ENCODE assay signal across 11 cellular contexts in genomic region chr1:67688526-67689219, GRCh38. TPM values are rescaled to one million over a fixed set of nuclear protein-coding genes. Genes with fewer than 3 reads are reported as not detected.
DNase-seq lines count a peak whose midpoint lies in the region; ATAC-seq and TF ChIP-seq lines count a peak whose summit lies in the region.
"Had no signal": no experiment of that assay in that cellular context is flagged by ENCODE, and none has a peak within 500 bp of the region (broad histone marks: within the 10 kb centered on the region; RNA-seq: fewer than 3 reads in every experiment).

No MANE protein-coding gene starts in this region.

- H3K36me3 ChIP-seq in cardiac muscle cell (peaks cover 11% of the 10 kb centered on the region), upper lobe of right lung (peaks cover 24% of the 10 kb centered on the region)

- ATAC-seq in Right ventricle myocardium superior (ENCODE audit: poor library complexity): no peak
- no peak for ATAC-seq in upper lobe of right lung
- no peak for ATAC-seq in GM21367 (IDR thresholded peaks at IDR 0.05; ENCODE audit: unreplicated experiment)

- H3K27ac ChIP-seq in cardiac muscle cell: peak overlapping the region; percentile 96
- peak overlapping the region; percentile 26 for H3K27ac ChIP-seq in upper lobe of right lung

- no peak for DNase-seq in cardiac muscle cell (ENCODE audit: low read depth in 1 of 2, low spot score in 1 of 2)
- DNase-seq in Right ventricle myocardium superior: no peak
- DNase-seq in erythroblast (lab: John Stamatoyannopoulos, UW): peak; percentile 88 to 90
- no peak for DNase-seq in upper lobe of right lung
- no peak for DNase-seq in germinal center (ENCODE audit: low spot score)
- no peak for DNase-seq in GM03348 (ENCODE audit: low spot score)
- DNase-seq: activated effector memory CD4-positive, alpha-beta T cell treated with Interleukin-2 at 50 U/mL for 16 hours; CD4-positive, alpha-beta memory T cell; SHP77 had no signal

- H3K9me3 ChIP-seq in cardiac muscle cell (ENCODE audit: low read depth) (no peaks in the 10 kb centered on the region), upper lobe of right lung (no peaks in the 10 kb centered on the region)

- TF ChIP-seq POLR2A in Raji (IDR thresholded peaks at IDR 0.05; ENCODE audit: insufficient read depth, low read depth, low read length) (0 out of 2 replicates have a peak, but pooled peaks have one; percentile 16), erythroblast (IDR thresholded peaks at IDR 0.05; ENCODE audit: low read length) (peak; percentile 58)

- H3K27me3 ChIP-seq in cardiac muscle cell (no peaks in the 10 kb centered on the region), upper lobe of right lung (no peaks in the 10 kb centered on the region)

- TF ChIP-seq CTCF in cardiac muscle cell (IDR thresholded peaks at IDR 0.05; ENCODE audit: low read depth, low read length) (no peak), upper lobe of right lung (IDR thresholded peaks at IDR 0.05) (no peak)

- no peak overlapping the region for H3K4me3 ChIP-seq in cardiac muscle cell
- no peak overlapping the region for H3K4me3 ChIP-seq in upper lobe of right lung

- intact Hi-C loops in Right ventricle myocardium superior (cut with DNase I) (loop anchor here (5.0 kb wide), 2 partner anchors 69 to 126 kb away; no protein-coding TSS in a partner anchor), upper lobe of right lung (cut with DNase I) (no loop called here)

- peaks cover 43% of the 10 kb centered on the region for H3K4me1 ChIP-seq in cardiac muscle cell (ENCODE audit: low read depth)
- H3K4me1 ChIP-seq in upper lobe of right lung: peaks cover 22% of the 10 kb centered on the region

RNA-seq across cellular contexts. Expression of gene GADD45A, which starts 3.7 kb away (rescaled TPM):
- 73.6 and 84.2 TPM in 2 replicates for total RNA-seq in cardiac muscle cell
- 106 and 112 TPM in 2 replicates for polyA plus RNA-seq in cardiac muscle cell
- 48.1 TPM for total RNA-seq in Right ventricle myocardium superior
- total RNA-seq in upper lobe of right lung: 16.4 TPM

Comparison
In these comparisons a context has a peak if more than half of its experiments do, and no peak if none do; other contexts are left out.
1. DNase-seq: peak in erythroblast (2 of 2); none in cardiac muscle cell (0 of 2), Right ventricle myocardium superior (single experiment), upper lobe of right lung (single experiment), germinal center (single experiment) and GM03348 (single experiment).